18 cellular contexts compared by ENCODE assay signal in genomic region chr1:38151399-38151798, GRCh38.
DNase-seq lines count a peak whose midpoint lies in the region; ATAC-seq, FAIRE-seq and TF ChIP-seq lines count a peak whose summit lies in the region.
"Had no signal": no experiment of that assay in that cellular context is flagged by ENCODE, and none has a peak within 500 bp of the region (broad histone marks: within the 10 kb centered on the region; RNA-seq: fewer than 3 reads in every experiment).

No MANE protein-coding gene starts in this region.

- H3K79me1 ChIP-seq in H1 (ENCODE audit: low read depth, low read length), result no peaks in the 10 kb centered on the region

- no peak for TF ChIP-seq POLR2A in H1 (IDR thresholded peaks at IDR 0.05; ENCODE audit: control extremely low read depth in 1 of 2, low read depth in 2 of 2, low read length in 2 of 2)

- H3K14ac ChIP-seq in H1 (ENCODE audit: insufficient read length), result no peak overlapping the region

- no peak overlapping the region for H3K4me2 ChIP-seq in H1 (ENCODE audit: insufficient read depth in 1 of 2, low read depth in 2 of 2, low read length in 2 of 2)

- no peak overlapping the region for H2BK120ac ChIP-seq in H1 (replicated peaks; ENCODE audit: low read depth, low read length)

- no peak overlapping the region for H3K23ac ChIP-seq in H1 (ENCODE audit: insufficient read length)

- H3K4me1 ChIP-seq in H1 (replicated peaks in 1 of 4; ENCODE audit: control insufficient read depth in 3 of 4, insufficient read depth in 4 of 4, low read length in 3 of 4), result peaks cover 2 to 10% (median 6%) of the 10 kb centered on the region in 4 experiments; a peak in 5 of 7 replicates
- H3K4me1 ChIP-seq: pancreas, suprapubic skin had no signal

- no peak overlapping the region for H2AK5ac ChIP-seq in H1 (ENCODE audit: low read depth, low read length)

- no peak overlapping the region for H3K9ac ChIP-seq in H1 (replicated peaks in 1 of 4; ENCODE audit: extremely low read depth in 1 of 4, low read depth in 3 of 4, low read length in 3 of 4)

- H3K79me2 ChIP-seq in H1 (ENCODE audit: control insufficient read depth in 1 of 2, insufficient read depth in 2 of 2, low read length in 2 of 2), result no peaks in the 10 kb centered on the region

- H3K4me3 ChIP-seq in H1 (ENCODE audit: extremely low read depth in 1 of 4, insufficient read depth in 2 of 4, low read depth in 3 of 4, low read length in 4 of 4), result no peak overlapping the region
- H3K4me3 ChIP-seq: cardiac muscle cell, lung, pancreas, suprapubic skin had no signal

- H4K5ac ChIP-seq in H1 (ENCODE audit: insufficient read length, low read depth, low read length), result no peak overlapping the region

- H2BK5ac ChIP-seq in H1 (ENCODE audit: low read depth, low read length), result no peak overlapping the region

- no peaks in the 10 kb centered on the region for H3K36me3 ChIP-seq in H1 (ENCODE audit: control insufficient read depth in 2 of 4, insufficient read depth in 4 of 4, low read length in 3 of 4)
- H3K36me3 ChIP-seq: cardiac muscle cell, pancreas, suprapubic skin had no signal

- CTCF ChIA-PET in H1 (lab: Charles Lee; ENCODE audit: partially characterized antibody), result interaction anchor here (0.5 to 4.3 kb wide), 11 partner anchors 11 to 1428 kb away, joined by 3 to 30 read pairs (median 4); no protein-coding TSS in a partner anchor

- peak; percentile 77 for DNase-seq in DMS153 treated with DMSO at 0.1 percent for 48 hours (lab: John Stamatoyannopoulos, UW; ENCODE audit: unreplicated experiment)
- peak; percentile 83 for DNase-seq in NAMALWA (ENCODE audit: low spot score)
- DNase-seq in NCI-H510A treated with DMSO at 0.1 percent for 48 hours (lab: John Stamatoyannopoulos, UW), result peak; percentile 43
- no peak for DNase-seq in H1 (ENCODE audit: low read depth in 1 of 2, low spot score in 2 of 2)
- DNase-seq in GM13976 (ENCODE audit: low spot score), result no peak
- no peak for DNase-seq in NCI-H1694 (lab: John Stamatoyannopoulos, UW)
- DNase-seq: activated CD4-positive, alpha-beta T cell treated with anti-CD3 and anti-CD28 coated beads for 1 hour; activated CD8-positive, alpha-beta memory T cell treated with anti-CD3 and anti-CD28 coated beads, Interleukin-2, amount 10 ng/mL, durations not matched to agents 7 days and 5 days; COR-L47; immature natural killer cell; Kasumi-1; pancreas had no signal

- no peak overlapping the region for H2AFZ ChIP-seq in H1 (ENCODE audit: low read length)

- no peak overlapping the region for H4K91ac ChIP-seq in H1 (replicated peaks; ENCODE audit: insufficient read length, low read length)

- H3K27ac ChIP-seq in H1 (ENCODE audit: low read depth, low read length), result no peak overlapping the region
- H3K27ac ChIP-seq: cardiac muscle cell, pancreas, suprapubic skin had no signal

- TF ChIP-seq RAD21 in H1 (IDR thresholded peaks at IDR 0.05 in 1 of 2, conservative IDR thresholded peaks at IDR 0.05 in 1 of 2; ENCODE audit: low read depth in 2 of 2, low read length in 2 of 2), result no peak

- POLR2A ChIA-PET in H1 (lab: Charles Lee; ENCODE audit: partially characterized antibody), result interaction anchor here (0.6 to 1.6 kb wide), 3 partner anchors 9 to 728 kb away, joined by 3 to 5 read pairs (median 3); no protein-coding TSS in a partner anchor

- H4K8ac ChIP-seq in H1 (ENCODE audit: extremely low read depth, insufficient read depth, low read length), result no peak overlapping the region

- H3K18ac ChIP-seq in H1 (ENCODE audit: extremely low read depth, low read length), result no peak overlapping the region

- H3K27me3 ChIP-seq in H1 (replicated peaks in 1 of 4; ENCODE audit: control insufficient read depth in 3 of 4, extremely low read depth in 1 of 4, insufficient read depth in 3 of 4, low read length in 3 of 4), result no peaks in the 10 kb centered on the region; a peak in 1 of 7 replicates
- H3K27me3 ChIP-seq: cardiac muscle cell, pancreas, suprapubic skin had no signal

- ATAC-seq in GM21381 (IDR thresholded peaks at IDR 0.05; ENCODE audit: unreplicated experiment), result no peak
- ATAC-seq in GM21423 (IDR thresholded peaks at IDR 0.05; ENCODE audit: unreplicated experiment), result no peak
- ATAC-seq: activated CD8-positive, alpha-beta memory T cell treated with anti-CD3 and anti-CD28 coated beads, Interleukin-2, amount 10 ng/mL, durations not matched to agents 7 days and 5 days; pancreas had no signal

- H2BK20ac ChIP-seq in H1 (ENCODE audit: low read length), result peak overlapping the region; percentile 73; the same call in 1 of the 2 replicates

- in situ Hi-C loops in GM13976 (cut with MboI; ENCODE audit: low sequenced_read_pairs, unreplicated experiment), result no loop called here

- peak overlapping the region; percentile 81 for H2BK12ac ChIP-seq in H1 (ENCODE audit: low read depth, low read length)

- no peak for TF ChIP-seq CTCF in H1 (IDR thresholded peaks at IDR 0.05; ENCODE audit: control extremely low read depth in 1 of 3, insufficient read depth in 1 of 3, low read depth in 1 of 3, low read length in 3 of 3)
- TF ChIP-seq CTCF in GM13976 (IDR thresholded peaks at IDR 0.05; ENCODE audit: borderline replicate concordance, control extremely low read depth, extremely low read depth, insufficient read depth, missing control alignments), result no peak

- no peak overlapping the region for H3K4ac ChIP-seq in H1 (replicated peaks; ENCODE audit: insufficient read length, low read depth, low read length)

- H3K23me2 ChIP-seq in H1 (ENCODE audit: low read depth, low read length), result no peaks in the 10 kb centered on the region

- H4K20me1 ChIP-seq in H1 (replicated peaks in 1 of 2; ENCODE audit: control insufficient read depth in 1 of 2, insufficient read depth in 2 of 2, low read length in 2 of 2), result no peaks in the 10 kb centered on the region

- H2BK15ac ChIP-seq in H1 (ENCODE audit: low read length), result 0 out of 2 replicates have a peak overlapping the region, but pooled peaks have one; percentile 73

- FAIRE-seq in H1 (lab: Jason Lieb, UNC), result no peak
- FAIRE-seq: GM12892, pancreas had no signal

- no peak overlapping the region for H3K56ac ChIP-seq in H1 (replicated peaks; ENCODE audit: insufficient read length, low read depth, low read length)

- H3K9me3 ChIP-seq in H1 (ENCODE audit: insufficient read depth in 2 of 2, low read depth in 1 of 2, low read length in 1 of 2), result 0 out of 4 replicates have a peak, but pooled peaks cover 0 to 4% of the 10 kb centered on the region in 2 experiments
- H3K9me3 ChIP-seq: pancreas had no signal

- no peak for TF ChIP-seq EP300 in H1 (IDR thresholded peaks at IDR 0.05; ENCODE audit: borderline replicate concordance in 1 of 2, low read depth in 2 of 2, low read length in 2 of 2)

TF ChIP-seq in H1, 55 proteins besides CTCF, POLR2A, EP300 and RAD21:
- TF ChIP-seq SIX5 (IDR thresholded peaks at IDR 0.05; ENCODE audit: low read depth, low read length) (no peak), RFX5 (IDR thresholded peaks at IDR 0.05; ENCODE audit: borderline replicate concordance, low read depth, low read length) (no peak), SP2 (IDR thresholded peaks at IDR 0.05; ENCODE audit: low read length) (no peak), TCF12 (IDR thresholded peaks at IDR 0.05; ENCODE audit: low read depth, low read length) (no peak), BRCA1 (IDR thresholded peaks at IDR 0.05; ENCODE audit: low read depth, low read length) (no peak), KDM1A (IDR thresholded peaks at IDR 0.05; ENCODE audit: borderline replicate concordance, low read length) (no peak)
- TF ChIP-seq, protein P1, sequence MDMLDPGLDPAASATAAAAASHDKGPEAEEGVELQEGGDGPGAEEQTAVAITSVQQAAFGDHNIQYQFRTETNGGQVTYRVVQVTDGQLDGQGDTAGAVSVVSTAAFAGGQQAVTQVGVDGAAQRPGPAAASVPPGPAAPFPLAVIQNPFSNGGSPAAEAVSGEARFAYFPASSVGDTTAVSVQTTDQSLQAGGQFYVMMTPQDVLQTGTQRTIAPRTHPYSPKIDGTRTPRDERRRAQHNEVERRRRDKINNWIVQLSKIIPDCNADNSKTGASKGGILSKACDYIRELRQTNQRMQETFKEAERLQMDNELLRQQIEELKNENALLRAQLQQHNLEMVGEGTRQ (IDR thresholded peaks at IDR 0.05; ENCODE audit: low read length), result no peak

Comparison
In these comparisons a context has a peak if more than half of its experiments do, and no peak if none do; other contexts are left out.
1. DNase-seq: peak in DMS153 treated with DMSO at 0.1 percent for 48 hours (single experiment), NAMALWA (single experiment) and NCI-H510A treated with DMSO at 0.1 percent for 48 hours (single experiment); none in H1 (0 of 2), GM13976 (single experiment) and NCI-H1694 (single experiment).